In the genomic region with DNA sequence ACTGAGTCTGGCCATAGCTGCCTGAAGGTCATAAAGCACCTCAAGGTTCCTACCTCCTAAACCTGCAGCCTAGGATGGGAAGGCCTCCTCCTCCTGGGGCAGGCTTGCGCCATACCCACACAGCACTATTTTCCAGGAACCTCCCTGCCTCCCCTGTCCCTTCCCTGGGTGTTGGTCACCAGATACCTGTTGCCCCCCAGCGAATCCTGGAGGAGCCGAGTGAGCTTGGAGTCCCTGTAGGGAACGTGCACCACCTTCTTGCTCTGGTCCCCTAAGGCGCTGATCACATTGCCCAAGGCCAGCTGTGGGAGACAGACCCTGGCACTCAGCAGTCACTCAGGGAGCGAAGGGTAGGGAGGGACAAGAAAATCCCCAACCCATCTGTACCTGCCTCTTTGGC, we compare ENCODE assay signal across 8 cellular contexts. TPM values are rescaled to one million over a fixed set of nuclear protein-coding genes. Genes with fewer than 3 reads are reported as not detected.
"Had no signal": no experiment of that assay in that cellular context is flagged by ENCODE, and none has a peak within 500 bp of the region (broad histone marks: within the 10 kb centered on the region; RNA-seq: fewer than 3 reads in every experiment).

No MANE protein-coding gene starts in this region.

- H3K27ac ChIP-seq: HL-60 had no signal

- H3K4me3 Mint-ChIP-seq: GM23338, H9, HFFc6, IgD-negative memory B cell had no signal

- ATAC-seq: GM23338, HepG2 had no signal

- H3K27me3 Mint-ChIP-seq: IgD-negative memory B cell had no signal

- H2AFZ ChIP-seq: GM23338 had no signal

- H3K4me2 ChIP-seq: GM23338 had no signal

- H3K27ac Mint-ChIP-seq: GM23338, HFFc6, IgD-negative memory B cell had no signal

- DNase-seq: H9, HCEC 1CT, HFFc6, KBM-7 had no signal

- H3K4me1 Mint-ChIP-seq: GM23338 had no signal

- H3K9me3 Mint-ChIP-seq: GM23338, H9, HFFc6, IgD-negative memory B cell had no signal

- H3K4me3 ChIP-seq: GM23338 had no signal

RNA-seq across cellular contexts. Expression of a gene that starts 19.4 kb away (rescaled TPM):
- total RNA-seq: HFFc6 had no signal
